ENCODE assay signal across 13 cellular contexts in the genomic region with DNA sequence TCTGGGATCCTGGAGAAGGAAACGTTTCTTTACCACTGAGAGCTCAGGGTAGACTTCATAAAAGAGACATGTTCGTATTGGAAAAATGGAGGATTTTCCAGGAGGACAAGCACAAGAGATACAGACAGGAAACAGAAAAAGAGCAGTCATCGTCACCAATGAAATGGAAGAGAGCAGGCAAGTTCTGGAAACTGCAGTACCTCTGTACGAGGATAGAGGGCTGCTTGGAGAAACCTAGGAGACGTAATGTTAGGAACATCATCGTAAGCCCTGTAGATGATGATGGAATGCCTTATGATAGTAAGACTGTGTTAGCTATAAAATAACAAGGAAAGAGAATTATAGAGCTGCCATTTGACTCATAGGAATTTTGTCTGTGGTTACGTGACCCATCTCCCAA.
DNase-seq lines count a peak whose midpoint lies in the region; ATAC-seq and TF ChIP-seq lines count a peak whose summit lies in the region.
"Had no signal": no experiment of that assay in that cellular context is flagged by ENCODE, and none has a peak within 500 bp of the region (broad histone marks: within the 10 kb centered on the region; RNA-seq: fewer than 3 reads in every experiment).

No MANE protein-coding gene starts in this region.

- CTCF ChIA-PET in WTC11 (lab: Charles Lee) = interaction anchor here (0.6 to 1.0 kb wide), 3 partner anchors 62 to 179 kb away, joined by 3 to 4 read pairs (median 3); no protein-coding TSS in a partner anchor

- DNase-seq in GM12864 (ENCODE audit: low read depth) (no peak), WTC11 (ENCODE audit: low spot score) (no peak), myocyte (ENCODE audit: low read depth) (peak; percentile 9), amygdala (lab: John Stamatoyannopoulos, UW) (no peak), NCI-H2029 (lab: John Stamatoyannopoulos, UW) (no peak)
- peak; percentile 17 for DNase-seq in Jurkat, Clone E6-1 (ENCODE audit: low read depth, low spot score)
- no peak for DNase-seq in stimulated activated CD4-positive, alpha-beta T cell treated with anti-CD3 and anti-CD28 coated beads, Interleukin-2, amount 100 ng/mL, for 24 hours
- DNase-seq: activated CD4-positive, alpha-beta T cell treated with anti-CD3 and anti-CD28 coated beads for 4 hours; activated gamma-delta T cell treated with Interleukin-2 at 50 U/mL for 16 hours; cortex of kidney; mesenchymal stem cell; SHP77 treated with DMSO at 0.1 percent for 48 hours; tibial artery had no signal

- H3K4me3 Mint-ChIP-seq in WTC11 = no peak overlapping the region

- POLR2A ChIA-PET in WTC11 (lab: Charles Lee) = no interaction called here

- TF ChIP-seq CTCF in GM12864 (IDR thresholded peaks at IDR 0.05; ENCODE audit: low read depth, low read length, missing control alignments) = peak; percentile 49
- TF ChIP-seq CTCF in WTC11 (IDR thresholded peaks at IDR 0.05) = no peak; the same call in none of the 2 replicates

- ATAC-seq in WTC11 = peak; percentile 61

- peaks cover 35% of the 10 kb centered on the region for H3K4me1 Mint-ChIP-seq in WTC11

- no peak overlapping the region for H3K4me3 ChIP-seq in GM12864 (ENCODE audit: low read depth, low read length)
- H3K4me3 ChIP-seq in Jurkat, Clone E6-1 (ENCODE audit: low read length) = no peak overlapping the region
- H3K4me3 ChIP-seq: tibial artery had no signal

- H3K9me3 Mint-ChIP-seq in WTC11 = peaks cover 46% of the 10 kb centered on the region

- H3K27ac Mint-ChIP-seq in WTC11 = no peak overlapping the region

- H3K27me3 Mint-ChIP-seq in WTC11 (ENCODE audit: low read depth) = peaks cover 12% of the 10 kb centered on the region; the same call in 1 of the 2 replicates

- peaks cover 31% of the 10 kb centered on the region for H3K36me3 Mint-ChIP-seq in WTC11

TF ChIP-seq in WTC11, 78 proteins besides CTCF, POLR2A, EP300 and RAD21:
- TF ChIP-seq NR2C2 (CRISPR knock-in tag; IDR thresholded peaks at IDR 0.05) (no peak), GABPB1 (CRISPR knock-in tag; IDR thresholded peaks at IDR 0.05) (no peak), FOXP1 (CRISPR knock-in tag; IDR thresholded peaks at IDR 0.05; ENCODE audit: borderline replicate concordance) (no peak), EMX1 (CRISPR knock-in tag; IDR thresholded peaks at IDR 0.05) (no peak), TEAD4 (CRISPR knock-in tag; IDR thresholded peaks at IDR 0.05) (no peak), CREM (CRISPR knock-in tag; IDR thresholded peaks at IDR 0.05) (no peak), CBFB (CRISPR knock-in tag; IDR thresholded peaks at IDR 0.05; ENCODE audit: low read depth) (no peak), ZNF423 (CRISPR knock-in tag; IDR thresholded peaks at IDR 0.05) (no peak), NFATC4 (CRISPR knock-in tag; IDR thresholded peaks at IDR 0.05) (no peak), USF1 (CRISPR knock-in tag; IDR thresholded peaks at IDR 0.05) (no peak), ZNF138 (CRISPR knock-in tag; conservative IDR thresholded peaks at IDR 0.05) (no peak), CREB1 (CRISPR knock-in tag; IDR thresholded peaks at IDR 0.05) (no peak)
- TF ChIP-seq, protein P1, sequence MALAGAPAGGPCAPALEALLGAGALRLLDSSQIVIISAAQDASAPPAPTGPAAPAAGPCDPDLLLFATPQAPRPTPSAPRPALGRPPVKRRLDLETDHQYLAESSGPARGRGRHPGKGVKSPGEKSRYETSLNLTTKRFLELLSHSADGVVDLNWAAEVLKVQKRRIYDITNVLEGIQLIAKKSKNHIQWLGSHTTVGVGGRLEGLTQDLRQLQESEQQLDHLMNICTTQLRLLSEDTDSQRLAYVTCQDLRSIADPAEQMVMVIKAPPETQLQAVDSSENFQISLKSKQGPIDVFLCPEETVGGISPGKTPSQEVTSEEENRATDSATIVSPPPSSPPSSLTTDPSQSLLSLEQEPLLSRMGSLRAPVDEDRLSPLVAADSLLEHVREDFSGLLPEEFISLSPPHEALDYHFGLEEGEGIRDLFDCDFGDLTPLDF (CRISPR knock-in tag; IDR thresholded peaks at IDR 0.05) = no peak
- TF ChIP-seq, protein P2, sequence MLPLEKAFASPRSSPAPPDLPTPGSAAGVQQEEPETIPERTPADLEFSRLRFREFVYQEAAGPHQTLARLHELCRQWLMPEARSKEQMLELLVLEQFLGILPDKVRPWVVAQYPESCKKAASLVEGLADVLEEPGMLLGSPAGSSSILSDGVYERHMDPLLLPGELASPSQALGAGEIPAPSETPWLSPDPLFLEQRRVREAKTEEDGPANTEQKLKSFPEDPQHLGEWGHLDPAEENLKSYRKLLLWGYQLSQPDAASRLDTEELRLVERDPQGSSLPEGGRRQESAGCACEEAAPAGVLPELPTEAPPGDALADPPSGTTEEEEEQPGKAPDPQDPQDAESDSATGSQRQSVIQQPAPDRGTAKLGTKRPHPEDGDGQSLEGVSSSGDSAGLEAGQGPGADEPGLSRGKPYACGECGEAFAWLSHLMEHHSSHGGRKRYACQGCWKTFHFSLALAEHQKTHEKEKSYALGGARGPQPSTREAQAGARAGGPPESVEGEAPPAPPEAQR (CRISPR knock-in tag; IDR thresholded peaks at IDR 0.05) = no peak

Comparison
In these comparisons a context has a peak if more than half of its experiments do, and no peak if none do; other contexts are left out.
1. DNase-seq: peak in Jurkat, Clone E6-1 (single experiment) and myocyte (single experiment); none in GM12864 (single experiment), WTC11 (single experiment), amygdala (0 of 56), stimulated activated CD4-positive, alpha-beta T cell treated with anti-CD3 and anti-CD28 coated beads, Interleukin-2, amount 100 ng/mL, for 24 hours (0 of 2) and NCI-H2029 (single experiment).